Comparison of ENCODE assay signal across 9 cellular contexts in the genomic region with DNA sequence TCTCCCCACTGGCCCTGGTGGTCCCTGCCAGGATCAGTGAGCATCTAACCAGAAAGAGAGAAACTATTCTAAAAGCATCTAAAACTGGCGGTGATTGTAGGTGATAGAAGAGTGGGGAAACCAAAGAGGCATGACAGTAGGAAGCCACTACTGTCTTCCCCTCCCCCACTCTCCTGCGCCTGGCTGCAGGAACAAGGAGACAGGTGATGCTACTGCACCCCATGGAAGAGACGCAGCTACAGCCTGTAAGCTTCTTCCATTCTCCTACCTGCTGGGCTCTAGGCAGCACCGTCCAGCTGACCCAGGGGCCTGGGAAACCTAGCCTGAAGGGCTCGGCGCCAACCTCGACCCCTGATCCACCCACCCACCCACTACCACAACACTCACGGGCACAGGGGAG.
"Had no signal": no experiment of that assay in that cellular context is flagged by ENCODE, and none has a peak within 500 bp of the region (broad histone marks: within the 10 kb centered on the region; RNA-seq: fewer than 3 reads in every experiment).

No MANE protein-coding gene starts in this region.

- H3K36me3 ChIP-seq: HAP-1 had no signal

- H3K27ac ChIP-seq: HL-60 had no signal

- DNase-seq: GOT3, HFFc6, KG1 had no signal

- H3K4me3 ChIP-seq: HAP-1 had no signal

- FAIRE-seq: H54, HepG2 had no signal

- ATAC-seq: HCT116, HepG2 had no signal

- H3K27ac Mint-ChIP-seq: HFFc6, IgD-negative memory B cell had no signal

- H3K4me3 Mint-ChIP-seq: HFFc6 had no signal

- H3K36me3 Mint-ChIP-seq: IgD-negative memory B cell had no signal

- H3K4me1 Mint-ChIP-seq: IgD-negative memory B cell had no signal

- H3K9me3 ChIP-seq: HAP-1 had no signal

- H3K9me3 Mint-ChIP-seq: HFFc6 had no signal

- H3K4me1 ChIP-seq: HAP-1 had no signal
